ENCODE assay signal across 8 cellular contexts in genomic region chr19:35879770-35880317, GRCh38. TPM values are rescaled to one million over a fixed set of nuclear protein-coding genes. Genes with fewer than 3 reads are reported as not detected.
DNase-seq lines count a peak whose midpoint lies in the region; ATAC-seq and TF ChIP-seq lines count a peak whose summit lies in the region.

No MANE protein-coding gene starts in this region.

- intact Hi-C loops in PC-3 (cut with micrococcal nuclease): no loop called here

- no peak overlapping the region for H2AFZ ChIP-seq in PC-3 (ENCODE audit: low read length)

- H3K4me3 Mint-ChIP-seq in activated T-cell treated with anti-CD3 and anti-CD28 coated beads, Interleukin-2, amount 50 U/mL, for 72 hours: peak overlapping the region in 1 of 2 donors; percentile 17
- peak overlapping the region in 1 of 8 donors; percentile 84 for H3K4me3 Mint-ChIP-seq in naive B cell

- H3K36me3 ChIP-seq in PC-3 (ENCODE audit: low read depth, low read length): no peaks in the 10 kb centered on the region

- TF ChIP-seq CTCF in AG10803 (conservative IDR thresholded peaks at IDR 0.05; ENCODE audit: low read length) (no peak), PC-3 (conservative IDR thresholded peaks at IDR 0.05; ENCODE audit: low read depth, low read length) (no peak)

- no peaks in the 10 kb centered on the region for H3K9me3 ChIP-seq in PC-3 (ENCODE audit: low read length)

- H3K27ac Mint-ChIP-seq in activated T-cell treated with anti-CD3 and anti-CD28 coated beads, Interleukin-2, amount 50 U/mL, for 72 hours: no peak overlapping the region
- peak overlapping the region in 2 of 6 donors; percentile 67 to 83 for H3K27ac Mint-ChIP-seq in naive B cell

- CTCF ChIA-PET in PC-3 (lab: Charles Lee): interaction anchor here (0.5 to 1.0 kb wide), 2 partner anchors 51 to 60 kb away, joined by 3 to 4 read pairs; no protein-coding TSS in a partner anchor

- no TSS peak for BruUV-seq in PC-3 (replicated peaks; lab: Mats Ljungman, UMichigan)

- H3K9ac ChIP-seq in PC-3 (ENCODE audit: low read length): no peak overlapping the region

- ATAC-seq in PC-3 (peak; percentile 98), esophagus mucosa (peak; percentile 89), naive B cell (ENCODE audit: low read depth in 2 of 2) (peak in 1 of 2 donors; percentile 22)
- ATAC-seq in activated T-cell treated with anti-CD3 and anti-CD28 coated beads, Interleukin-2, amount 50 U/mL, for 72 hours (replicated peaks in 1 of 2): peak; percentile 71 to 81

- H3K4me2 ChIP-seq in PC-3 (ENCODE audit: low read length): peak overlapping the region; percentile 1; the same call in 1 of the 2 replicates

- no peaks in the 10 kb centered on the region for H4K20me1 ChIP-seq in PC-3 (ENCODE audit: low read length)

- no peaks in the 10 kb centered on the region for H3K27me3 ChIP-seq in PC-3 (ENCODE audit: low read length)

- H3K9me2 ChIP-seq in PC-3 (replicated peaks; ENCODE audit: low read length): no peaks in the 10 kb centered on the region

- H3K9me3 Mint-ChIP-seq in activated T-cell treated with anti-CD3 and anti-CD28 coated beads, Interleukin-2, amount 50 U/mL, for 72 hours: no peaks in the 10 kb centered on the region
- no peaks in the 10 kb centered on the region for H3K9me3 Mint-ChIP-seq in naive B cell

- H3K36me3 Mint-ChIP-seq in activated T-cell treated with anti-CD3 and anti-CD28 coated beads, Interleukin-2, amount 50 U/mL, for 72 hours (ENCODE audit: insufficient read depth in 2 of 2): no peaks in the 10 kb centered on the region
- peaks cover 0 to 10% of the 10 kb centered on the region in 2 donors for H3K36me3 Mint-ChIP-seq in naive B cell

- peaks cover 19% of the 10 kb centered on the region for H3K27me3 Mint-ChIP-seq in activated T-cell treated with anti-CD3 and anti-CD28 coated beads, Interleukin-2, amount 50 U/mL, for 72 hours (ENCODE audit: low read depth)
- H3K27me3 Mint-ChIP-seq in naive B cell: peaks cover 30 to 51% (median 43%) of the 10 kb centered on the region in 3 donors

- H3K4me1 Mint-ChIP-seq in activated T-cell treated with anti-CD3 and anti-CD28 coated beads, Interleukin-2, amount 50 U/mL, for 72 hours (ENCODE audit: low read depth): peaks cover 15% of the 10 kb centered on the region
- H3K4me1 Mint-ChIP-seq in naive B cell: peaks cover 15 to 19% (median 17%) of the 10 kb centered on the region in 3 donors

- no peaks in the 10 kb centered on the region for H3K79me2 ChIP-seq in PC-3 (ENCODE audit: low read length)

- POLR2A ChIA-PET in PC-3 (lab: Charles Lee; ENCODE audit: unreplicated experiment): no interaction called here

- no peak overlapping the region for H3K4me3 ChIP-seq in AG10803 (ENCODE audit: low read length)
- H3K4me3 ChIP-seq in PC-3 (ENCODE audit: low read length): no peak overlapping the region

- DNase-seq in AG10803 (ENCODE audit: low read depth) (peak; percentile 88), HCEC 1CT (peak; percentile 90), PC-3 (peak; percentile 87), naive B cell (peak; percentile 45), superior temporal gyrus (ENCODE audit: extremely low spot score) (peak; percentile 85), NCI-H1417 treated with DMSO at 0.1 percent for 48 hours (lab: John Stamatoyannopoulos, UW) (no peak)
- peak; percentile 86 to 88 for DNase-seq in activated T-cell treated with anti-CD3 and anti-CD28 coated beads, Interleukin-2, amount 50 U/mL, for 72 hours

- no peaks in the 10 kb centered on the region; the same call in 1 of the 2 replicates for H3K4me1 ChIP-seq in PC-3 (ENCODE audit: insufficient read depth, low read length)

- H3K27ac ChIP-seq in PC-3 (ENCODE audit: low read length): no peak overlapping the region

- H3F3A ChIP-seq in PC-3 (ENCODE audit: low read length, unreplicated experiment): no peaks in the 10 kb centered on the region

RNA-seq across cellular contexts. Expression of gene APLP1, which starts 11.5 kb away (rescaled TPM):
- total RNA-seq in PC-3 (2014; rRNA removed) (21.1 and 23.2 TPM in 2 replicates), esophagus mucosa (0.84 TPM)
- total RNA-seq in activated T-cell treated with anti-CD3 and anti-CD28 coated beads, Interleukin-2, amount 50 U/mL, for 72 hours: 1 to 10 TPM; 2.4 to 7.7 TPM
- not detected for polyA plus RNA-seq in naive B cell (ENCODE audit: low read depth in 6 of 6)

RNA-seq across cellular contexts. Expression of gene NFKBID, which starts 20.5 kb away (rescaled TPM):
- total RNA-seq in PC-3 (2014; rRNA removed): 9.0 and 10.6 TPM in 2 replicates
- 10 to 100 TPM; 51.5 to 63.1 TPM for total RNA-seq in activated T-cell treated with anti-CD3 and anti-CD28 coated beads, Interleukin-2, amount 50 U/mL, for 72 hours
- total RNA-seq in esophagus mucosa: 4.2 TPM
- 10 to 100 TPM; 13.5 to 79.7 (median 55.3) TPM for polyA plus RNA-seq in naive B cell (ENCODE audit: low read depth in 6 of 6)

RNA-seq across cellular contexts. Expression of gene HCST, which starts 22.5 kb away (rescaled TPM):
- not detected in 2 replicates for total RNA-seq in PC-3 (2014; rRNA removed)
- 10 to 100 TPM; 56.1 to 71.9 TPM for total RNA-seq in activated T-cell treated with anti-CD3 and anti-CD28 coated beads, Interleukin-2, amount 50 U/mL, for 72 hours
- 0.96 TPM for total RNA-seq in esophagus mucosa
- polyA plus RNA-seq in naive B cell (ENCODE audit: low read depth in 6 of 6): 10 to 100 TPM; 33.8 to 58.5 (median 47.5) TPM

RNA-seq across cellular contexts. Expression of gene KIRREL2, which starts 23.1 kb away (rescaled TPM):
- total RNA-seq in PC-3 (2014; rRNA removed): not detected in 2 replicates
- total RNA-seq in activated T-cell treated with anti-CD3 and anti-CD28 coated beads, Interleukin-2, amount 50 U/mL, for 72 hours: 1 to 10 TPM; 3.0 to 5.6 TPM
- 0.24 TPM for total RNA-seq in esophagus mucosa
- not detected for polyA plus RNA-seq in naive B cell (ENCODE audit: low read depth in 6 of 6)

RNA-seq across cellular contexts. Expression of gene NPHS1, which starts 27.5 kb away (rescaled TPM):
- not detected in 2 replicates for total RNA-seq in PC-3 (2014; rRNA removed)
- under 1 TPM; 0.22 to 0.74 TPM for total RNA-seq in activated T-cell treated with anti-CD3 and anti-CD28 coated beads, Interleukin-2, amount 50 U/mL, for 72 hours
- not detected for total RNA-seq in esophagus mucosa
- not detected for polyA plus RNA-seq in naive B cell (ENCODE audit: low read depth in 6 of 6)

Comparison
In these comparisons a context has a peak if more than half of its experiments do, and no peak if none do; other contexts are left out.
1. RNA of gene HCST, which starts 22.5 kb away (total RNA-seq): 56.1 to 71.9 TPM in activated T-cell treated with anti-CD3 and anti-CD28 coated beads, Interleukin-2, amount 50 U/mL, for 72 hours; 0.96 TPM in esophagus mucosa (single experiment) and not detected in PC-3; every median in the first group is over 10 times any median in the second.